In genomic region chr1:175252561-175252960, GRCh38 we compare ENCODE assay signal across 28 cellular contexts. TPM values are rescaled to one million over a fixed set of nuclear protein-coding genes. Genes with fewer than 3 reads are reported as not detected.
DNase-seq lines count a peak whose midpoint lies in the region; ATAC-seq and TF ChIP-seq lines count a peak whose summit lies in the region.
"Had no signal": no experiment of that assay in that cellular context is flagged by ENCODE, and none has a peak within 500 bp of the region (broad histone marks: within the 10 kb centered on the region; RNA-seq: fewer than 3 reads in every experiment).

No MANE protein-coding gene starts in this region.

- H3K9me3 ChIP-seq in right cardiac atrium (ENCODE audit: control insufficient read depth, low read length), result no peaks in the 10 kb centered on the region
- H3K9me3 ChIP-seq: BE2C, HAP-1, SK-N-SH had no signal

- DNase-seq in NCI-H2171 treated with DMSO at 0.1 percent for 48 hours (lab: John Stamatoyannopoulos, UW), result peak; percentile 2
- no peak for DNase-seq in NCI-H2171 (lab: John Stamatoyannopoulos, UW)
- DNase-seq in GM20000 (ENCODE audit: low spot score), result peak; percentile 6
- DNase-seq in activated effector memory CD4-positive, alpha-beta T cell treated with Interleukin-2 at 50 U/mL for 16 hours, result no peak
- DNase-seq in AG20443 (ENCODE audit: low spot score), result no peak
- no peak for DNase-seq in coronary artery (ENCODE audit: low spot score)
- DNase-seq in right cardiac atrium, result no peak
- DNase-seq: BE2C, Calu3, DMS79 treated with DMSO at 0.1 percent for 48 hours, GF-D8, GOT3, HFFc6, Kasumi-1, NCI-H1092 treated with DMSO at 0.1 percent for 48 hours, NCI-H1436, NCI-H187 treated with DMSO at 0.1 percent for 48 hours, NCI-H2107, NCI-H2227 treated with DMSO at 0.1 percent for 48 hours, NCI-H526 treated with DMSO at 0.1 percent for 48 hours, OCI-M1, SK-N-SH, T-helper 17 cell had no signal

- 90% methylated on average over 2 of the region's 2 CpGs for WGBS in right cardiac atrium

- H3K27ac ChIP-seq in coronary artery, result no peak overlapping the region
- no peak overlapping the region for H3K27ac ChIP-seq in right cardiac atrium (ENCODE audit: low read length)
- H3K27ac ChIP-seq: 22Rv1 had no signal

- H3K4me1 ChIP-seq in right cardiac atrium (ENCODE audit: control insufficient read depth, insufficient read depth, low read length), result no peaks in the 10 kb centered on the region
- H3K4me1 ChIP-seq: BE2C, HAP-1 had no signal

- no peaks in the 10 kb centered on the region for H3K27me3 ChIP-seq in right cardiac atrium (ENCODE audit: control insufficient read depth, insufficient read depth)
- H3K27me3 ChIP-seq: BE2C had no signal

- TF ChIP-seq CTCF in GM20000 (IDR thresholded peaks at IDR 0.05; ENCODE audit: extremely low read depth, missing control alignments) (no peak), coronary artery (IDR thresholded peaks at IDR 0.05) (no peak)

- H3K4me3 ChIP-seq in coronary artery (no peak overlapping the region), right cardiac atrium (ENCODE audit: low read length) (no peak overlapping the region)
- H3K4me3 ChIP-seq: HAP-1, K562 had no signal

- ATAC-seq in HG02981 (IDR thresholded peaks at IDR 0.05; ENCODE audit: unreplicated experiment), result peak; percentile 96
- ATAC-seq in right cardiac atrium, result no peak
- ATAC-seq: K562, T-helper 17 cell had no signal

- intact Hi-C loops in right cardiac atrium (cut with DNase I), result no loop called here

RNA-seq across cellular contexts. Expression of gene KIAA0040, which starts 60.0 kb away (rescaled TPM):
- total RNA-seq in right cardiac atrium, result 10 to 100 TPM; 17.6 to 36.0 (median 22.3) TPM
- 7.5 TPM for polyA plus RNA-seq in right cardiac atrium
- total RNA-seq: HFFc6, HT1080 had no signal

Comparison
In these comparisons a context has a peak if more than half of its experiments do, and no peak if none do; other contexts are left out.
1. DNase-seq: peak in NCI-H2171 treated with DMSO at 0.1 percent for 48 hours (single experiment) and GM20000 (single experiment); none in NCI-H2171 (single experiment), activated effector memory CD4-positive, alpha-beta T cell treated with Interleukin-2 at 50 U/mL for 16 hours (single experiment), AG20443 (single experiment), coronary artery (single experiment) and right cardiac atrium (0 of 3).